28 cellular contexts compared by ENCODE assay signal in genomic region chr17:33487187-33487586, GRCh38.
"Had no signal": no experiment of that assay in that cellular context is flagged by ENCODE, and none has a peak within 500 bp of the region (broad histone marks: within the 10 kb centered on the region; RNA-seq: fewer than 3 reads in every experiment).

No MANE protein-coding gene starts in this region.

- DNase-seq: colonic mucosa; cortex of kidney; dermis blood vessel endothelial cell; dorsolateral prefrontal cortex; effector CD4-positive, alpha-beta T cell; effector CD8-positive, alpha-beta T cell; effector memory CD4-positive, alpha-beta T cell; effector memory CD8-positive, alpha-beta T cell; endodermal cell; erythroblast; esophagus squamous epithelium; foreskin fibroblast; foreskin keratinocyte; foreskin melanocyte; gastrocnemius medialis; glutamatergic neuron; head of caudate nucleus; heart left ventricle; heart right ventricle had no signal

- H3K27me3 ChIP-seq: colonic mucosa, esophagus muscularis mucosa, esophagus squamous epithelium, foreskin keratinocyte, gastrocnemius medialis, heart left ventricle had no signal

- H3K27ac ChIP-seq: colonic mucosa, coronary artery, dorsolateral prefrontal cortex, epithelial cell of prostate, esophagus muscularis mucosa, esophagus squamous epithelium, foreskin keratinocyte, gastrocnemius medialis, gastroesophageal sphincter, heart left ventricle, heart right ventricle had no signal

- H3K4me1 ChIP-seq: colonic mucosa, esophagus muscularis mucosa, esophagus squamous epithelium, foreskin keratinocyte, gastrocnemius medialis, gastroesophageal sphincter, heart left ventricle, heart right ventricle had no signal

- FAIRE-seq: colon, endometrium, endothelial cell of umbilical vein, frontal cortex had no signal

- H3K9me3 ChIP-seq: colonic mucosa, esophagus muscularis mucosa, esophagus squamous epithelium, gastrocnemius medialis, gastroesophageal sphincter, heart left ventricle, heart right ventricle had no signal

- ATAC-seq: effector memory CD8-positive, alpha-beta T cell; esophagus mucosa; foreskin keratinocyte; gastrocnemius medialis; gastroesophageal sphincter; heart left ventricle; heart right ventricle had no signal

- H3K36me3 ChIP-seq: colonic mucosa, esophagus muscularis mucosa, esophagus squamous epithelium, gastrocnemius medialis, gastroesophageal sphincter, heart left ventricle, heart right ventricle had no signal

- H3K4me3 ChIP-seq: colonic mucosa, coronary artery, dorsolateral prefrontal cortex, esophagus muscularis mucosa, esophagus squamous epithelium, gastrocnemius medialis, gastroesophageal sphincter, heart left ventricle, heart right ventricle had no signal
